Comparison of ENCODE assay signal across 8 cellular contexts in the genomic region with DNA sequence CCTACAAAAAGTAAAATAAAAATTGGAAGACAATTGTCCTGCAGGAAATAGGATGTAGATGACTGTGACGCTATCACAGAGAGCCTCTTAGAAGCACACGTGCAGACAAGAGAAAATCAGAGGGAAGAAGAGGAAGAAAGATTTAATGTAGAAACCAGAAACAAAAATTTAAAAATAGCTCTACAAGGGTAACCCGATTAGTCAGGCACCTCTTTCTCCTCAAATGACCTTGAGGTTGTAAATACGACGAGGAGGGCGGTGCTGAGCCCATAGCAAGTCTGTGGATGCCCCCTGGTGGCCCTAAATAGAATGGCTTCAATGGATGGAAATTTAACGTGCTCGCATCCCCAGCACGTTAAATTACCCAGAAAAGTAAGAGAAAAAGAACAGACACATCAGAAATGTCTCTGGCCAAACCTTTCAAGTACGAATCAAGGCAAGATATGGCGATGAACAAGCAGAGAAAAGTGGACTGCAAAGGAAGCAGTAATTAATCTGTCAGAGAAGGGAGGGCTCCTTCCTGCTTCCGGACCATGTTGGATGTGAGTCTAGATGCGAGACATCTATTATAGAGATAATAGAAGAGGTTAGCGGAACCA. TPM values are rescaled to one million over a fixed set of nuclear protein-coding genes. Genes with fewer than 3 reads are reported as not detected.
DNase-seq lines count a peak whose midpoint lies in the region; ATAC-seq lines count a peak whose summit lies in the region.

No MANE protein-coding gene starts in this region.

- ATAC-seq in HG02759 (IDR thresholded peaks at IDR 0.05; ENCODE audit: unreplicated experiment): peak; percentile 82
- peak; percentile 95 for ATAC-seq in sciatic nerve
- ATAC-seq in GM19324 (IDR thresholded peaks at IDR 0.05; ENCODE audit: low FRiP score, unreplicated experiment): no peak

- DNase-seq in GM03348 (ENCODE audit: low spot score) (peak; percentile 90), NCI-H187 treated with DMSO at 0.1 percent for 48 hours (lab: John Stamatoyannopoulos, UW) (peak; percentile 29), T-helper 9 cell (peak; percentile 51), astrocyte of the hippocampus (ENCODE audit: low read depth, low spot score) (peak; percentile 92), hypothalamus (lab: John Stamatoyannopoulos, UW) (peak in 37 of 51 donors; percentile 5 to 82 (median 53)), sciatic nerve (ENCODE audit: low spot score) (peak; percentile 81)

- intact Hi-C loops in sciatic nerve (cut with DNase I): no loop called here

RNA-seq across cellular contexts. Expression of a gene that starts 4.2 kb away (rescaled TPM):
- total RNA-seq in sciatic nerve: 2.4 TPM

RNA-seq across cellular contexts. Expression of a gene that starts 19.3 kb away (rescaled TPM):
- total RNA-seq in sciatic nerve: 12.7 TPM

RNA-seq across cellular contexts. Expression of a gene that starts 55.3 kb away (rescaled TPM):
- 27.7 TPM for total RNA-seq in sciatic nerve

Comparison
In these comparisons a context has a peak if more than half of its experiments do, and no peak if none do; other contexts are left out.
1. DNase-seq: peak in every context shown above with its lines; median percentile 92 in astrocyte of the hippocampus; 90 in GM03348; 81 in sciatic nerve; 53 in hypothalamus; 51 in T-helper 9 cell; 29 in NCI-H187 treated with DMSO at 0.1 percent for 48 hours.